Comparison of ENCODE assay signal across 13 cellular contexts in the genomic region with DNA sequence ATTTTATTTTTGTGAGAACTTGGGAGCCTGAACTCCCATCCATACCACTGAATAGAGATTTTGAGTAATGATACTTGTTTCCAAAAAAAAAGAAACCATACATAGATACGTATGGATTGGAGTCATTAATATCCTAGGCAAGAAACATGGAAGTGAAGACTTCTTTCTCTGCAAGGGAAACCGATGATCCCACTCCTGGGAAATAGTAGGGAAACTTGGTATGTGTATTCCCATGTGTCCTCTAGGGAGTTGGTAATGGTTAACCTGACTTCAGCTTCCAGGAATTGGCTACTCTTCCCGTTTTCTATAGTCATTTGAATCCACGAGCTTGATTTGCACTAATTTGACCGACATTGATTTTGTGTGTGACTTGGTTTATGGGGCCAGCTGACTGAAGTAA. TPM values are rescaled to one million over a fixed set of nuclear protein-coding genes. Genes with fewer than 3 reads are reported as not detected.
DNase-seq lines count a peak whose midpoint lies in the region; ATAC-seq and TF ChIP-seq lines count a peak whose summit lies in the region.
"Had no signal": no experiment of that assay in that cellular context is flagged by ENCODE, and none has a peak within 500 bp of the region (broad histone marks: within the 10 kb centered on the region; RNA-seq: fewer than 3 reads in every experiment).

No MANE protein-coding gene starts in this region.

- peaks cover 95% of the 10 kb centered on the region for H3K36me3 Mint-ChIP-seq in T-helper 2 cell treated with Interferon-gamma antibody and Interleukin-4, amounts not matched to agents 5 μg/mL and 100 μg/mL, for 36 hours (ENCODE audit: low read depth)
- H3K36me3 Mint-ChIP-seq in activated CD8-positive, alpha-beta T cell treated with anti-CD3 and anti-CD28 coated beads, Interleukin-2, amount 10 ng/mL, durations not matched to agents 7 days and 5 days (ENCODE audit: low read depth): peaks cover 96% of the 10 kb centered on the region
- H3K36me3 Mint-ChIP-seq in nephron progenitor cell (ENCODE audit: low read depth): peaks cover 90% of the 10 kb centered on the region

- H3K4me1 Mint-ChIP-seq in T-helper 2 cell treated with Interferon-gamma antibody and Interleukin-4, amounts not matched to agents 5 μg/mL and 100 μg/mL, for 36 hours (ENCODE audit: low read depth): peaks cover 66% of the 10 kb centered on the region
- peaks cover 80% of the 10 kb centered on the region for H3K4me1 Mint-ChIP-seq in activated CD8-positive, alpha-beta T cell treated with anti-CD3 and anti-CD28 coated beads, Interleukin-2, amount 10 ng/mL, durations not matched to agents 7 days and 5 days (ENCODE audit: low read depth)
- peaks cover 65% of the 10 kb centered on the region for H3K4me1 Mint-ChIP-seq in nephron progenitor cell

- no peak for DNase-seq in T-helper 2 cell treated with Interferon-gamma antibody and Interleukin-4, amounts not matched to agents 5 μg/mL and 100 μg/mL, for 36 hours (ENCODE audit: low spot score)
- no peak for DNase-seq in T-helper 2 cell
- DNase-seq in activated CD8-positive, alpha-beta T cell treated with anti-CD3 and anti-CD28 coated beads, Interleukin-2, amount 10 ng/mL, durations not matched to agents 7 days and 5 days: no peak
- no peak for DNase-seq in nephron progenitor cell
- DNase-seq in MV-4-11 (lab: John Stamatoyannopoulos, UW): no peak
- DNase-seq in GF-D8 (lab: John Stamatoyannopoulos, UW): no peak
- DNase-seq: 8988T, dorsolateral prefrontal cortex, H7, nucleus accumbens, T1000, tibial artery had no signal

- peak overlapping the region; percentile 52 for H3K4me3 Mint-ChIP-seq in T-helper 2 cell treated with Interferon-gamma antibody and Interleukin-4, amounts not matched to agents 5 μg/mL and 100 μg/mL, for 36 hours
- H3K4me3 Mint-ChIP-seq in activated CD8-positive, alpha-beta T cell treated with anti-CD3 and anti-CD28 coated beads, Interleukin-2, amount 10 ng/mL, durations not matched to agents 7 days and 5 days: peak overlapping the region; percentile 46
- H3K4me3 Mint-ChIP-seq in nephron progenitor cell: no peak overlapping the region

- POLR2A ChIA-PET in activated CD8-positive, alpha-beta T cell treated with anti-CD3 and anti-CD28 coated beads, Interleukin-2, amount 10 ng/mL, durations not matched to agents 7 days and 5 days (lab: Charles Lee): interaction anchor here (0.6 to 3.3 kb wide), 9 partner anchors 8 to 273 kb away, joined by 3 to 34 read pairs (median 4); partner anchors contain the start of gene ARMC5

- no peak overlapping the region for H3K27ac Mint-ChIP-seq in T-helper 2 cell treated with Interferon-gamma antibody and Interleukin-4, amounts not matched to agents 5 μg/mL and 100 μg/mL, for 36 hours
- H3K27ac Mint-ChIP-seq in activated CD8-positive, alpha-beta T cell treated with anti-CD3 and anti-CD28 coated beads, Interleukin-2, amount 10 ng/mL, durations not matched to agents 7 days and 5 days: no peak overlapping the region
- H3K27ac Mint-ChIP-seq in nephron progenitor cell: peak overlapping the region; percentile 76

- no peak for TF ChIP-seq CTCF in nephron progenitor cell (IDR thresholded peaks at IDR 0.05)

- CTCF ChIA-PET in activated CD8-positive, alpha-beta T cell treated with anti-CD3 and anti-CD28 coated beads, Interleukin-2, amount 10 ng/mL, durations not matched to agents 7 days and 5 days (lab: Charles Lee): interaction anchor here (1.1 to 1.2 kb wide), 2 partner anchors 16 to 198 kb away, joined by 3 to 4 read pairs; no protein-coding TSS in a partner anchor

- no peak for ATAC-seq in activated CD8-positive, alpha-beta T cell treated with anti-CD3 and anti-CD28 coated beads, Interleukin-2, amount 10 ng/mL, durations not matched to agents 7 days and 5 days

- no peaks in the 10 kb centered on the region for H3K27me3 Mint-ChIP-seq in T-helper 2 cell treated with Interferon-gamma antibody and Interleukin-4, amounts not matched to agents 5 μg/mL and 100 μg/mL, for 36 hours (ENCODE audit: low read depth)
- H3K27me3 Mint-ChIP-seq in activated CD8-positive, alpha-beta T cell treated with anti-CD3 and anti-CD28 coated beads, Interleukin-2, amount 10 ng/mL, durations not matched to agents 7 days and 5 days (ENCODE audit: low read depth): no peaks in the 10 kb centered on the region
- no peaks in the 10 kb centered on the region for H3K27me3 Mint-ChIP-seq in nephron progenitor cell (ENCODE audit: low read depth, poor library complexity)

- no peaks in the 10 kb centered on the region for H3K9me3 Mint-ChIP-seq in T-helper 2 cell treated with Interferon-gamma antibody and Interleukin-4, amounts not matched to agents 5 μg/mL and 100 μg/mL, for 36 hours
- no peaks in the 10 kb centered on the region for H3K9me3 Mint-ChIP-seq in activated CD8-positive, alpha-beta T cell treated with anti-CD3 and anti-CD28 coated beads, Interleukin-2, amount 10 ng/mL, durations not matched to agents 7 days and 5 days (ENCODE audit: insufficient read depth)
- H3K9me3 Mint-ChIP-seq in nephron progenitor cell: no peaks in the 10 kb centered on the region

RNA-seq across cellular contexts. Expression of gene FUS, which starts 5.4 kb away (rescaled TPM):
- 100 to 1,000 TPM; 536 to 569 TPM for total RNA-seq in activated CD8-positive, alpha-beta T cell treated with anti-CD3 and anti-CD28 coated beads, Interleukin-2, amount 10 ng/mL, durations not matched to agents 7 days and 5 days

RNA-seq across cellular contexts. Expression of gene PYCARD, which starts 17.2 kb away (rescaled TPM):
- 10 to 100 TPM; 97.7 to 99.5 TPM for total RNA-seq in activated CD8-positive, alpha-beta T cell treated with anti-CD3 and anti-CD28 coated beads, Interleukin-2, amount 10 ng/mL, durations not matched to agents 7 days and 5 days

RNA-seq across cellular contexts. Expression of gene TRIM72, which starts 28.6 kb away (rescaled TPM):
- not detected for total RNA-seq in activated CD8-positive, alpha-beta T cell treated with anti-CD3 and anti-CD28 coated beads, Interleukin-2, amount 10 ng/mL, durations not matched to agents 7 days and 5 days

RNA-seq across cellular contexts. Expression of gene PYDC1, which starts 31.6 kb away (rescaled TPM):
- total RNA-seq in activated CD8-positive, alpha-beta T cell treated with anti-CD3 and anti-CD28 coated beads, Interleukin-2, amount 10 ng/mL, durations not matched to agents 7 days and 5 days: not detected
- total RNA-seq: H7, liver had no signal

RNA-seq across cellular contexts. Expression of gene PRSS36, which starts 35.5 kb away (rescaled TPM):
- total RNA-seq in activated CD8-positive, alpha-beta T cell treated with anti-CD3 and anti-CD28 coated beads, Interleukin-2, amount 10 ng/mL, durations not matched to agents 7 days and 5 days: 1 to 10 TPM in 1 of 2 experiments, under 1 TPM in 1; 0.95 to 1.3 TPM
